24 cellular contexts compared by ENCODE assay signal in the genomic region with DNA sequence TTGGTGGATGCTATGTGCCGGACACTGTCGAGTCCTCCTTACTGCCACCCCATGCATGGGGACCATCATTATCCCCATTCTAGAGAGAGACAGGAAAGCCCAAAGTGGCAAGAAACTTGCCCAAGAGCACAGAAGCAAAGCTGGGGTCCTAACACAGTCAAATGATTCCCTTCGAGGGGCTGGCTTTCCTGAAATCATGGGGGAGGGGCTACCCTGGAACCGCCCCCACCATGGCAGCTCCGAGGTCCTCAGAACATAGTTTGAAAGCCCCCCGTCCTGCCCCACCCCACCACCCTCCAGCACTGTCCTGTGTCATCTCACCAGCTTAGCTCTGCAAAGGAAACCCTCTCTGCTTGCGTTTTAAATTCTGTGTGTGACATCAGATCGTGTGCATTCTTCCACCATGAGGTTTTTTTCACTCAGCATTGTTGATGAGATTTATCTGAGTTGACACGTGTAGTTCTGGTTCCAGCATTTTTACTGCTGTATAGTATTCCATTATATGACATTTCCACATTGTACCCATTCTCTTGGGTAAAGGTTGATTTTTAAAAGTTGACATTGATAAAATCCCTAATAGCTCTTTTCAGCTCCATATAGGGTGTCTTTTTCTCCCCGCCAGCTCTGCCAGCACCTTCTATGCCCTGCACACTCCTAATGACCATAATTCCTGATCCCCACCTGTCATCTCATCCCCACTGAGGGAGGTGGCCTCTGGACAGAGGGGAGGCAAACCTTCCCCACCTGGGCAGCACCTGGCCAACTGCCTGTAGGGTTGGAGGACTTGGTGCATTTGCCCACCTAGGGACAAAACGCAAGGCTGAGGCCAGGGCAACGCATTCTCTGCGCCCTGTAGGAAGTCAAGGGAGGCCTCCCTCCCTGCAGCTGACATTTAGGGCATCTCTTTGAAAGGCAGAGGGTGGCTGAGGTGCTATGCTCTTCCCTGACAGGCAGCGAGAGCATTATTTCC.
"Had no signal": no experiment of that assay in that cellular context is flagged by ENCODE, and none has a peak within 500 bp of the region (broad histone marks: within the 10 kb centered on the region; RNA-seq: fewer than 3 reads in every experiment).

No MANE protein-coding gene starts in this region.

- DNase-seq: activated CD4-positive, alpha-beta T cell treated with anti-CD3 and anti-CD28 coated beads, Interleukin-2, amount 10 ng/mL, durations not matched to agents 24 days and 14 days; activated CD4-positive, CD25-positive, alpha-beta regulatory T cell treated with anti-CD3 and anti-CD28 coated beads, Interleukin-2, amount 50 U/mL, for 72 hours; activated CD8-positive, alpha-beta T cell treated with anti-CD3 and anti-CD28 coated beads, Interleukin-2, amount 10 ng/mL, durations not matched to agents 7 days and 5 days; activated gamma-delta T cell; activated naive CD4-positive, alpha-beta T cell treated with anti-CD3 and anti-CD28 coated beads, Interleukin-2, amount 50 U/mL, for 16 hours; activated T-cell treated with anti-CD3 and anti-CD28 coated beads, Interleukin-2, amount 50 U/mL, for 24 hours; amniotic stem cell; brain microvascular endothelial cell; caudate nucleus; dermis blood vessel endothelial cell; effector CD8-positive, alpha-beta T cell; left ventricle myocardium inferior; mesendoderm; mucosa of descending colon; small intestine; stimulated activated CD4-positive, alpha-beta T cell treated with anti-CD3 and anti-CD28 coated beads, Interleukin-4, amount 100 ng/mL, for 24 hours; T-helper 2 cell; upper lobe of right lung had no signal

- H3K36me3 Mint-ChIP-seq: natural killer cell treated with Interleukin-12 subunit alpha and Interleukin-12 subunit beta and Interleukin-15 and Interleukin-18, amount 100 ng/mL, for 72 hours; stimulated activated effector memory CD8-positive, alpha-beta T cell treated with anti-CD3 and anti-CD28 coated beads, Interleukin-12 subunit alpha, Interleukin-12 subunit beta, amount 100 ng/mL, for 72 hours had no signal

- H3K9me3 Mint-ChIP-seq: activated CD4-positive, alpha-beta T cell treated with anti-CD3 and anti-CD28 coated beads, Interleukin-2, amount 10 ng/mL, durations not matched to agents 24 days and 14 days; activated T-cell treated with anti-CD3 and anti-CD28 coated beads, Interleukin-2, amount 50 U/mL, for 24 hours; natural killer cell treated with Interleukin-12 subunit alpha and Interleukin-12 subunit beta and Interleukin-15 and Interleukin-18, amount 100 ng/mL, for 72 hours; stimulated activated effector memory CD8-positive, alpha-beta T cell treated with anti-CD3 and anti-CD28 coated beads, Interleukin-12 subunit alpha, Interleukin-12 subunit beta, amount 100 ng/mL, for 72 hours; stimulated activated naive CD8-positive, alpha-beta T cell treated with anti-CD3 and anti-CD28 coated beads, Interleukin-15, Interleukin-2, amounts not matched to agents 100 ng/mL and 50 ng/mL, for 24 hours had no signal

- H3K36me3 ChIP-seq: brain microvascular endothelial cell, left ventricle myocardium inferior, upper lobe of right lung had no signal

- H3K27ac ChIP-seq: brain microvascular endothelial cell, left ventricle myocardium inferior, upper lobe of right lung had no signal

- ATAC-seq: activated CD8-positive, alpha-beta T cell treated with anti-CD3 and anti-CD28 coated beads, Interleukin-2, amount 10 ng/mL, durations not matched to agents 7 days and 5 days; mucosa of descending colon; natural killer cell treated with Interleukin-12 subunit alpha and Interleukin-12 subunit beta and Interleukin-15 and Interleukin-18, amount 100 ng/mL, for 72 hours; sciatic nerve; SK-N-SH treated with all-trans-retinoic acid at 6 μM for 48 hours; stimulated activated effector memory CD8-positive, alpha-beta T cell treated with anti-CD3 and anti-CD28 coated beads, Interleukin-12 subunit alpha, Interleukin-12 subunit beta, amount 100 ng/mL, for 72 hours; upper lobe of right lung had no signal

- H3K4me3 Mint-ChIP-seq: activated CD4-positive, alpha-beta T cell treated with anti-CD3 and anti-CD28 coated beads, Interleukin-2, amount 10 ng/mL, durations not matched to agents 24 days and 14 days; activated CD8-positive, alpha-beta T cell treated with anti-CD3 and anti-CD28 coated beads, Interleukin-2, amount 10 ng/mL, durations not matched to agents 7 days and 5 days; activated T-cell treated with anti-CD3 and anti-CD28 coated beads, Interleukin-2, amount 50 U/mL, for 24 hours; natural killer cell treated with Interleukin-12 subunit alpha and Interleukin-12 subunit beta and Interleukin-15 and Interleukin-18, amount 100 ng/mL, for 72 hours; stimulated activated effector memory CD8-positive, alpha-beta T cell treated with anti-CD3 and anti-CD28 coated beads, Interleukin-12 subunit alpha, Interleukin-12 subunit beta, amount 100 ng/mL, for 72 hours; stimulated activated naive CD8-positive, alpha-beta T cell treated with anti-CD3 and anti-CD28 coated beads, Interleukin-15, Interleukin-2, amounts not matched to agents 100 ng/mL and 50 ng/mL, for 24 hours had no signal

- H3K4me1 ChIP-seq: left ventricle myocardium inferior, upper lobe of right lung had no signal

- H3K27me3 ChIP-seq: brain microvascular endothelial cell had no signal

- H3K27ac Mint-ChIP-seq: activated CD4-positive, alpha-beta T cell treated with anti-CD3 and anti-CD28 coated beads, Interleukin-2, amount 10 ng/mL, durations not matched to agents 24 days and 14 days; activated CD8-positive, alpha-beta T cell treated with anti-CD3 and anti-CD28 coated beads, Interleukin-2, amount 10 ng/mL, durations not matched to agents 7 days and 5 days; activated T-cell treated with anti-CD3 and anti-CD28 coated beads, Interleukin-2, amount 50 U/mL, for 24 hours; natural killer cell treated with Interleukin-12 subunit alpha and Interleukin-12 subunit beta and Interleukin-15 and Interleukin-18, amount 100 ng/mL, for 72 hours; stimulated activated effector memory CD8-positive, alpha-beta T cell treated with anti-CD3 and anti-CD28 coated beads, Interleukin-12 subunit alpha, Interleukin-12 subunit beta, amount 100 ng/mL, for 72 hours; stimulated activated naive CD8-positive, alpha-beta T cell treated with anti-CD3 and anti-CD28 coated beads, Interleukin-15, Interleukin-2, amounts not matched to agents 100 ng/mL and 50 ng/mL, for 24 hours had no signal

- H3K27me3 Mint-ChIP-seq: activated CD4-positive, alpha-beta T cell treated with anti-CD3 and anti-CD28 coated beads, Interleukin-2, amount 10 ng/mL, durations not matched to agents 24 days and 14 days had no signal

- H3K4me3 ChIP-seq: left ventricle myocardium inferior, lung, mucosa of descending colon, upper lobe of right lung had no signal

- H3K9me3 ChIP-seq: left ventricle myocardium inferior, mucosa of descending colon, upper lobe of right lung had no signal

- H3K4me1 Mint-ChIP-seq: activated CD4-positive, alpha-beta T cell treated with anti-CD3 and anti-CD28 coated beads, Interleukin-2, amount 10 ng/mL, durations not matched to agents 24 days and 14 days; stimulated activated effector memory CD8-positive, alpha-beta T cell treated with anti-CD3 and anti-CD28 coated beads, Interleukin-12 subunit alpha, Interleukin-12 subunit beta, amount 100 ng/mL, for 72 hours had no signal
